In genomic region chr1:156125544-156125943, GRCh38 we compare ENCODE assay signal across 8 cellular contexts. TPM values are rescaled to one million over a fixed set of nuclear protein-coding genes. Genes with fewer than 3 reads are reported as not detected.
DNase-seq lines count a peak whose midpoint lies in the region; ATAC-seq and TF ChIP-seq lines count a peak whose summit lies in the region.
"Not testable (repeated sequence)": the region's sequence is repeated elsewhere in the genome, so short reads cannot be mapped to it uniquely, and the experiment has no call there.

No MANE protein-coding gene starts in this region.

- H3K4me1 Mint-ChIP-seq in memory B cell = peaks cover 29% of the 10 kb centered on the region

- not testable (repeated sequence) for H3K9me3 Mint-ChIP-seq in memory B cell

- H3K27me3 ChIP-seq in body of pancreas; esophagus muscularis mucosa; psoas muscle (ENCODE audit: insufficient read depth in 3 of 3, low read length in 2 of 3); thoracic aorta (replicated peaks; ENCODE audit: insufficient read depth): not testable (repeated sequence)

- WGBS in body of pancreas, 2 donors = 88 to 91% methylated on average over 10 of the region's 10 CpGs
- 63% methylated on average over 10 of the region's 10 CpGs for WGBS in esophagus muscularis mucosa
- 46 to 60% (median 47%) methylated on average over 10 of the region's 10 CpGs for WGBS in psoas muscle, 3 donors

- peak overlapping the region; percentile 30 to 98 (median 94) for H3K27ac ChIP-seq in body of pancreas
- peak overlapping the region; percentile 92 to 100 (median 96) for H3K27ac ChIP-seq in esophagus muscularis mucosa (replicated peaks in 1 of 4)
- H3K27ac ChIP-seq in psoas muscle = peak overlapping the region; percentile 99
- H3K27ac ChIP-seq in thoracic aorta = peak overlapping the region; percentile 98

- H3K4me1 ChIP-seq in body of pancreas (peaks cover 98% of the 10 kb centered on the region), esophagus muscularis mucosa (peaks cover 95 to 100% (median 100%) of the 10 kb centered on the region in 4 donors), psoas muscle (peaks cover 98% of the 10 kb centered on the region), thoracic aorta (ENCODE audit: control insufficient read depth in 1 of 2, low read depth in 2 of 2) (peaks cover 64 to 92% of the 10 kb centered on the region in 2 donors)

- not testable (repeated sequence) for H3K36me3 Mint-ChIP-seq in memory B cell

- DNase-seq in AG10803 (ENCODE audit: low read depth); body of pancreas; esophagus muscularis mucosa (ENCODE audit: extremely low spot score); memory B cell (ENCODE audit: low spot score in 2 of 2); psoas muscle; thoracic aorta (ENCODE audit: low spot score): not testable (repeated sequence)
- DNase-seq in HT-29 (ENCODE audit: low spot score) = peak; percentile 50
- peak; percentile 3 for DNase-seq in T-helper 9 cell

- TF ChIP-seq CTCF in AG10803 (conservative IDR thresholded peaks at IDR 0.05; ENCODE audit: low read length); body of pancreas (IDR thresholded peaks at IDR 0.05); esophagus muscularis mucosa (IDR thresholded peaks at IDR 0.05); psoas muscle (IDR thresholded peaks at IDR 0.05); thoracic aorta (IDR thresholded peaks at IDR 0.05): not testable (repeated sequence)

- H3K36me3 ChIP-seq in body of pancreas (replicated peaks in 1 of 2; ENCODE audit: insufficient read depth in 1 of 2, low read depth in 2 of 2); esophagus muscularis mucosa; psoas muscle (ENCODE audit: insufficient read depth in 1 of 2, low read depth in 1 of 2); thoracic aorta: not testable (repeated sequence)

- TF ChIP-seq EP300 in esophagus muscularis mucosa (IDR thresholded peaks at IDR 0.05) = not testable (repeated sequence)

- H3K9me3 ChIP-seq in body of pancreas, esophagus muscularis mucosa, psoas muscle, thoracic aorta: not testable (repeated sequence)

- peak overlapping the region; percentile 26; the same call in 1 of the 2 replicates for H3K4me3 ChIP-seq in AG10803 (ENCODE audit: low read length)
- H3K4me3 ChIP-seq in body of pancreas = not testable (repeated sequence)
- peak overlapping the region; percentile 32 to 69 (median 54) for H3K4me3 ChIP-seq in esophagus muscularis mucosa
- peak overlapping the region; percentile 54 for H3K4me3 ChIP-seq in psoas muscle
- H3K4me3 ChIP-seq in thoracic aorta = peak overlapping the region; percentile 96

- TF ChIP-seq POLR2A in body of pancreas (IDR thresholded peaks at IDR 0.05); esophagus muscularis mucosa (IDR thresholded peaks at IDR 0.05; ENCODE audit: low read depth): not testable (repeated sequence)

- not testable (repeated sequence) for ATAC-seq in body of pancreas; memory B cell (ENCODE audit: low read depth); psoas muscle; thoracic aorta (ENCODE audit: insufficient number of reproducible peaks, low FRiP score, low read depth)

- H3K4me3 Mint-ChIP-seq in memory B cell = not testable (repeated sequence)

- H3K27ac Mint-ChIP-seq in memory B cell = peak overlapping the region; percentile 74

- intact Hi-C loops in body of pancreas (cut with DNase I); esophagus muscularis mucosa (cut with DNase I): not testable (repeated sequence)
- intact Hi-C loops in psoas muscle (cut with DNase I) = loop anchor here in 1 of 2 donors (10.0 kb wide), 1 partner anchor 379 kb away; the partner anchor contains the start of gene MEF2D

- not testable (repeated sequence) for H3K27me3 Mint-ChIP-seq in memory B cell

RNA-seq across cellular contexts. Expression of gene LMNA, which starts 11.0 kb away (rescaled TPM):
- 1,664 and 1,875 TPM in 2 replicates for total RNA-seq in HT-29 (2014; rRNA removed; shearing (Covaris generic))
- total RNA-seq in body of pancreas (100 to 1,000 TPM; 152 to 186 TPM), esophagus muscularis mucosa (100 to 1,000 TPM; 311 to 589 (median 380) TPM), psoas muscle (100 to 1,000 TPM; 161 to 392 (median 291) TPM), thoracic aorta (100 to 1,000 TPM; 740 to 804 TPM)
- polyA plus RNA-seq in psoas muscle = 100 to 1,000 TPM; 114 to 237 (median 138) TPM

RNA-seq across cellular contexts. Expression of gene SEMA4A, which starts 27.8 kb away (rescaled TPM):
- total RNA-seq in HT-29 (2014; rRNA removed; shearing (Covaris generic)) = 5.1 and 11.6 TPM in 2 replicates
- total RNA-seq in body of pancreas = 10 to 100 TPM in 1 of 2 donors, 1 to 10 TPM in 1; 2.6 to 11.9 TPM
- 1 to 10 TPM; 1.7 to 4.1 (median 2.6) TPM for total RNA-seq in esophagus muscularis mucosa
- total RNA-seq in psoas muscle = 1 to 10 TPM; 1.2 to 3.4 (median 2.4) TPM
- 1 to 10 TPM in 1 of 3 donors, under 1 TPM in 2; 0.77 to 1.8 (median 0.82) TPM for polyA plus RNA-seq in psoas muscle
- 10 to 100 TPM; 12.7 to 15.8 TPM for total RNA-seq in thoracic aorta

RNA-seq across cellular contexts. Expression of gene MEX3A, which starts 43.3 kb away (rescaled TPM):
- 9.3 and 13.3 TPM in 2 replicates for total RNA-seq in HT-29 (2014; rRNA removed; shearing (Covaris generic))
- total RNA-seq in body of pancreas = 1 to 10 TPM in 1 of 2 donors, under 1 TPM in 1; 0.99 to 4.7 TPM
- 1 to 10 TPM in 1 of 4 donors, under 1 TPM in 3; under 0.01 to 1.6 (median 0.66) TPM for total RNA-seq in esophagus muscularis mucosa
- total RNA-seq in psoas muscle = under 1 TPM; 0.06 to 0.28 (median 0.11) TPM
- polyA plus RNA-seq in psoas muscle = under 1 TPM; 0.07 to 0.42 (median 0.22) TPM
- total RNA-seq in thoracic aorta = under 1 TPM in 1 of 2 donors, not detected in 1; 0.42 TPM
